Comparison of ENCODE assay signal across 8 cellular contexts in the genomic region with DNA sequence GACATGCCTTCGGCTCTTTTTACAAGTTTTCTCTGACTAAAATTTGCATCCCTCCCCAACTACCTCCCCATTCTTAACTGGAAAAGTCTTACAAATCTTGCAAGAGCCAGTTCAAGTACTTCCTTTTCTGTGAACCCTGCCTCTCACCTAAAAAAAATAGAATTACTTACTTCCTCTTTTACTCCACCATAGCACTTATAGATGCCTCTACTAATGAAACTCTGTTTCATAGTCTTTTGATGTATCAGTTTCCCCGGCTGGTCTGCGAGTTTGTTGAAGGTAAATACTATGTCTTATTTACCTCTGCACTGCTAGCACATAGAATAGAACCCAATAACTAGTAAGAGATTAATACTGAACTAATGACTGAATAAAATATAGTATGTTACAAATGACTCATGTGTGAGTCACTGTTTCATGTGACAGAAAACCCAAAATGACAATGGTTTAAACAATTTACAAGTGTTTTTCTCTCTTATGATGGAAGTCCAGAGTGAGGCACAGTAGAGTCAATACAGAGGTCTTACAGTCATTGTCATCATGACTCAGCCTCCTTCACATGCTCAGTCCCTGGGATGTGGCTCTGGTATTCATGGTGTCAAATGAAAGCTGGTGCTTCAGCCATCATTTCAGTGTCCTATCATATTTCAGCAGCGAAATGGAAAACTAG.
DNase-seq lines count a peak whose midpoint lies in the region; ATAC-seq and TF ChIP-seq lines count a peak whose summit lies in the region.

No MANE protein-coding gene starts in this region.

- TF ChIP-seq CTCF in brain microvascular endothelial cell (IDR thresholded peaks at IDR 0.05; ENCODE audit: low read depth, low read length, missing control alignments), result no peak
- TF ChIP-seq CTCF in uterus (IDR thresholded peaks at IDR 0.05), result no peak
- no peak for TF ChIP-seq CTCF in heart right ventricle (IDR thresholded peaks at IDR 0.05)
- TF ChIP-seq CTCF in colonic mucosa (IDR thresholded peaks at IDR 0.05), result no peak

- DNase-seq in COLO829 (ENCODE audit: low spot score) (peak; percentile 44), Karpas-422 (peak; percentile 42), brain microvascular endothelial cell (peak; percentile 72), uterus (no peak), heart right ventricle (no peak), colonic mucosa (no peak)
- no peak for DNase-seq in activated T-cell treated with anti-CD3 and anti-CD28 coated beads, Interleukin-2, amount 50 U/mL, for 48 hours

- no peak for TF ChIP-seq POLR2A in uterus (IDR thresholded peaks at IDR 0.05)

- peak; percentile 79 for ATAC-seq in GM21526 (IDR thresholded peaks at IDR 0.05; ENCODE audit: low FRiP score, unreplicated experiment)
- no peak for ATAC-seq in heart right ventricle

- no peaks in the 10 kb centered on the region for H4K20me1 ChIP-seq in Karpas-422 (ENCODE audit: insufficient read depth, low read depth, low read length)

- no peaks in the 10 kb centered on the region for H3K27me3 ChIP-seq in Karpas-422 (ENCODE audit: low read length)
- H3K27me3 ChIP-seq in brain microvascular endothelial cell (replicated peaks), result no peaks in the 10 kb centered on the region
- no peaks in the 10 kb centered on the region for H3K27me3 ChIP-seq in uterus
- no peaks in the 10 kb centered on the region for H3K27me3 ChIP-seq in heart right ventricle
- H3K27me3 ChIP-seq in colonic mucosa, result no peaks in the 10 kb centered on the region

- H3K9me2 ChIP-seq in Karpas-422 (replicated peaks; ENCODE audit: insufficient read depth, low read length), result no peaks in the 10 kb centered on the region; the same call in 1 of the 2 replicates

- H3K4me3 ChIP-seq in Karpas-422 (ENCODE audit: low read length) (no peak overlapping the region), brain microvascular endothelial cell (ENCODE audit: low read depth, low read length) (no peak overlapping the region), uterus (no peak overlapping the region), heart right ventricle (no peak overlapping the region), colonic mucosa (no peak overlapping the region)

- no peak overlapping the region for H3K27ac ChIP-seq in Karpas-422 (ENCODE audit: low read length)
- H3K27ac ChIP-seq in brain microvascular endothelial cell, result peak overlapping the region; percentile 39
- no peak overlapping the region for H3K27ac ChIP-seq in uterus
- H3K27ac ChIP-seq in heart right ventricle, result no peak overlapping the region
- no peak overlapping the region for H3K27ac ChIP-seq in colonic mucosa

- intact Hi-C loops in uterus (cut with DNase I; ENCODE audit: low total_unique reads) (no loop called here), heart right ventricle (cut with DNase I) (no loop called here), colonic mucosa (cut with DNase I) (no loop called here)

- H3K36me3 ChIP-seq in Karpas-422 (ENCODE audit: insufficient read depth, low read length), result no peaks in the 10 kb centered on the region
- H3K36me3 ChIP-seq in brain microvascular endothelial cell (replicated peaks), result no peaks in the 10 kb centered on the region
- H3K36me3 ChIP-seq in uterus, result no peaks in the 10 kb centered on the region
- no peaks in the 10 kb centered on the region for H3K36me3 ChIP-seq in heart right ventricle
- no peaks in the 10 kb centered on the region for H3K36me3 ChIP-seq in colonic mucosa

- H3K9ac ChIP-seq in Karpas-422 (ENCODE audit: low read length), result no peak overlapping the region
- no peak overlapping the region for H3K9ac ChIP-seq in colonic mucosa (ENCODE audit: low read depth in 2 of 2, low read length in 2 of 2)

- H3K4me1 ChIP-seq in Karpas-422 (ENCODE audit: low read length), result no peaks in the 10 kb centered on the region
- H3K4me1 ChIP-seq in uterus, result no peaks in the 10 kb centered on the region
- peaks cover 0 to 9% (median 0%) of the 10 kb centered on the region in 9 donors for H3K4me1 ChIP-seq in heart right ventricle
- no peaks in the 10 kb centered on the region for H3K4me1 ChIP-seq in colonic mucosa

- H3K9me3 ChIP-seq in Karpas-422 (ENCODE audit: low read length) (peaks cover 3% of the 10 kb centered on the region; the same call in 1 of the 2 replicates), uterus (no peaks in the 10 kb centered on the region), heart right ventricle (no peaks in the 10 kb centered on the region), colonic mucosa (no peaks in the 10 kb centered on the region)

- no peaks in the 10 kb centered on the region for H3K79me2 ChIP-seq in Karpas-422 (ENCODE audit: low read length)

- no peak overlapping the region for H2AFZ ChIP-seq in Karpas-422 (ENCODE audit: low read length)

- H3K4me2 ChIP-seq in Karpas-422 (ENCODE audit: low read depth, low read length, poor library complexity, severe bottlenecking), result no peak overlapping the region

- in situ Hi-C loops in brain microvascular endothelial cell (cut with HindIII; ENCODE audit: low pct_ligation_motif_present, low sequenced_read_pairs), result no loop called here

- 76 to 78% methylated on average over 4 of the region's 4 CpGs for WGBS in heart right ventricle, 2 donors

Comparison
In these comparisons a context has a peak if more than half of its experiments do, and no peak if none do; other contexts are left out.
1. DNase-seq: peak in COLO829 (single experiment), Karpas-422 (single experiment) and brain microvascular endothelial cell (single experiment); none in uterus (0 of 2), heart right ventricle (0 of 2), colonic mucosa (single experiment) and activated T-cell treated with anti-CD3 and anti-CD28 coated beads, Interleukin-2, amount 50 U/mL, for 48 hours (0 of 2).